In genomic region chr6:27592481-27593199, GRCh38 we compare ENCODE assay signal across 1 cellular context.
TF ChIP-seq lines count a peak whose summit lies in the region.

No MANE protein-coding gene starts in this region.

TF ChIP-seq in K562, 482 proteins besides CTCF, POLR2A, EP300 and RAD21 (continued from another document and continues in another):
- TF ChIP-seq, protein P1, sequence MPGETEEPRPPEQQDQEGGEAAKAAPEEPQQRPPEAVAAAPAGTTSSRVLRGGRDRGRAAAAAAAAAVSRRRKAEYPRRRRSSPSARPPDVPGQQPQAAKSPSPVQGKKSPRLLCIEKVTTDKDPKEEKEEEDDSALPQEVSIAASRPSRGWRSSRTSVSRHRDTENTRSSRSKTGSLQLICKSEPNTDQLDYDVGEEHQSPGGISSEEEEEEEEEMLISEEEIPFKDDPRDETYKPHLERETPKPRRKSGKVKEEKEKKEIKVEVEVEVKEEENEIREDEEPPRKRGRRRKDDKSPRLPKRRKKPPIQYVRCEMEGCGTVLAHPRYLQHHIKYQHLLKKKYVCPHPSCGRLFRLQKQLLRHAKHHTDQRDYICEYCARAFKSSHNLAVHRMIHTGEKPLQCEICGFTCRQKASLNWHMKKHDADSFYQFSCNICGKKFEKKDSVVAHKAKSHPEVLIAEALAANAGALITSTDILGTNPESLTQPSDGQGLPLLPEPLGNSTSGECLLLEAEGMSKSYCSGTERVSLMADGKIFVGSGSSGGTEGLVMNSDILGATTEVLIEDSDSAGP (CRISPR knock-in tag; IDR thresholded peaks at IDR 0.05): no peak
- TF ChIP-seq SRF (CRISPR knock-in tag; IDR thresholded peaks at IDR 0.05): peak in 1 of 2 experiments; percentile 42; a peak in 1 of 4 replicates
- TF ChIP-seq ZC3H11A (IDR thresholded peaks at IDR 0.05; ENCODE audit: low read depth, low read length): 0 out of 2 replicates have a peak, but pooled peaks have one; percentile 82
- TF ChIP-seq CBFA2T2 (conservative IDR thresholded peaks at IDR 0.05): peak; percentile 54
- peak; percentile 79 for TF ChIP-seq MTA3 (IDR thresholded peaks at IDR 0.05; ENCODE audit: borderline replicate concordance)
- TF ChIP-seq, protein P2, sequence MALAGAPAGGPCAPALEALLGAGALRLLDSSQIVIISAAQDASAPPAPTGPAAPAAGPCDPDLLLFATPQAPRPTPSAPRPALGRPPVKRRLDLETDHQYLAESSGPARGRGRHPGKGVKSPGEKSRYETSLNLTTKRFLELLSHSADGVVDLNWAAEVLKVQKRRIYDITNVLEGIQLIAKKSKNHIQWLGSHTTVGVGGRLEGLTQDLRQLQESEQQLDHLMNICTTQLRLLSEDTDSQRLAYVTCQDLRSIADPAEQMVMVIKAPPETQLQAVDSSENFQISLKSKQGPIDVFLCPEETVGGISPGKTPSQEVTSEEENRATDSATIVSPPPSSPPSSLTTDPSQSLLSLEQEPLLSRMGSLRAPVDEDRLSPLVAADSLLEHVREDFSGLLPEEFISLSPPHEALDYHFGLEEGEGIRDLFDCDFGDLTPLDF (CRISPR knock-in tag; IDR thresholded peaks at IDR 0.05): peak; percentile 75; the same call in 1 of the 2 replicates
- no peak for TF ChIP-seq ZBTB17 (CRISPR knock-in tag; IDR thresholded peaks at IDR 0.05)
- TF ChIP-seq TSC22D4 (tag; IDR thresholded peaks at IDR 0.05): no peak
- no peak for TF ChIP-seq PCBP1 (IDR thresholded peaks at IDR 0.05; ENCODE audit: low read depth, low read length, poor library complexity, severe bottlenecking)
- TF ChIP-seq ZNF324 (CRISPR knock-in tag; IDR thresholded peaks at IDR 0.05): no peak
- peak; percentile 98 for TF ChIP-seq TFAP4 (CRISPR knock-in tag; IDR thresholded peaks at IDR 0.05; ENCODE audit: borderline replicate concordance)
- TF ChIP-seq EP400 (IDR thresholded peaks at IDR 0.05): peak; percentile 45
- no peak for TF ChIP-seq CREBBP (IDR thresholded peaks at IDR 0.05; ENCODE audit: low read depth, low read length)
- TF ChIP-seq NFATC3 (IDR thresholded peaks at IDR 0.05): peak; percentile 79
- TF ChIP-seq NCOA1 (IDR thresholded peaks at IDR 0.05; ENCODE audit: low read depth): 0 out of 2 replicates have a peak, but pooled peaks have one; percentile 10
- no peak for TF ChIP-seq CCAR2 (IDR thresholded peaks at IDR 0.05; ENCODE audit: low read depth, low read length)
- peak in 1 of 3 experiments; percentile 50 for TF ChIP-seq YY1 (IDR thresholded peaks at IDR 0.05; ENCODE audit: borderline replicate concordance in 1 of 3, control insufficient read depth in 1 of 3, extremely low read depth in 1 of 3, insufficient read depth in 3 of 3, insufficient read length in 1 of 3, insufficient replicate concordance in 2 of 3, low read depth in 1 of 3, low read length in 2 of 3)
- no peak; the same call in 1 of the 2 replicates for TF ChIP-seq ZNF174 (CRISPR knock-in tag; IDR thresholded peaks at IDR 0.05)
- no peak for TF ChIP-seq PATZ1 (CRISPR knock-in tag; IDR thresholded peaks at IDR 0.05; ENCODE audit: borderline replicate concordance)
- no peak for TF ChIP-seq KLF6 (CRISPR knock-in tag; IDR thresholded peaks at IDR 0.05; ENCODE audit: borderline replicate concordance)
- no peak for TF ChIP-seq BRF2 (IDR thresholded peaks at IDR 0.05; ENCODE audit: borderline replicate concordance, insufficient read depth, insufficient read length)
- no peak for TF ChIP-seq MCM5 (IDR thresholded peaks at IDR 0.05; ENCODE audit: low read depth)
- no peak for TF ChIP-seq HIVEP1 (CRISPR knock-in tag; IDR thresholded peaks at IDR 0.05)
- TF ChIP-seq SIX5 (IDR thresholded peaks at IDR 0.05; ENCODE audit: borderline replicate concordance in 1 of 2, insufficient read depth in 1 of 2, low read depth in 1 of 2, low read length in 2 of 2): no peak
- TF ChIP-seq XRCC5 (IDR thresholded peaks at IDR 0.05; ENCODE audit: low read depth, low read length): peak; percentile 97
- no peak for TF ChIP-seq RBBP5 (IDR thresholded peaks at IDR 0.05; ENCODE audit: borderline replicate concordance, insufficient read depth, low read length, poor library complexity, severe bottlenecking)
- TF ChIP-seq KDM5B (IDR thresholded peaks at IDR 0.05; ENCODE audit: insufficient replicate concordance, low read depth, low read length): peak; percentile 35
- no peak for TF ChIP-seq ZNF655 (CRISPR knock-in tag; IDR thresholded peaks at IDR 0.05)
- peak; percentile 90 for TF ChIP-seq RB1 (IDR thresholded peaks at IDR 0.05; ENCODE audit: low read depth)
- no peak for TF ChIP-seq ELF1 (tag; IDR thresholded peaks at IDR 0.05)
- TF ChIP-seq HDAC8 (tag; IDR thresholded peaks at IDR 0.05): no peak; the same call in 1 of the 2 replicates
- no peak for TF ChIP-seq SIRT6 (IDR thresholded peaks at IDR 0.05; ENCODE audit: low read depth, low read length)
- TF ChIP-seq ZNF780A (CRISPR knock-in tag; IDR thresholded peaks at IDR 0.05): no peak
- TF ChIP-seq ZFX (CRISPR knock-in tag; IDR thresholded peaks at IDR 0.05): no peak
- TF ChIP-seq, protein P3, sequence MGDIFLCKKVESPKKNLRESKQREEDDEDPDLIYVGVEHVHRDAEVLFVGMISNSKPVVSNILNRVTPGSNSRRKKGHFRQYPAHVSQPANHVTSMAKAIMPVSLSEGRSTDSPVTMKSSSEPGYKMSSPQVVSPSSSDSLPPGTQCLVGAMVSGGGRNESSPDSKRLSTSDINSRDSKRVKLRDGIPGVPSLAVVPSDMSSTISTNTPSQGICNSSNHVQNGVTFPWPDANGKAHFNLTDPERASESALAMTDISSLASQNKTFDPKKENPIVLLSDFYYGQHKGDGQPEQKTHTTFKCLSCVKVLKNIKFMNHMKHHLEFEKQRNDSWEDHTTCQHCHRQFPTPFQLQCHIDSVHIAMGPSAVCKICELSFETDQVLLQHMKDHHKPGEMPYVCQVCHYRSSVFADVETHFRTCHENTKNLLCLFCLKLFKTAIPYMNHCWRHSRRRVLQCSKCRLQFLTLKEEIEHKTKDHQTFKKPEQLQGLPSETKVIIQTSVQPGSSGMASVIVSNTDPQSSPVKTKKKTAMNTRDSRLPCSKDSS (IDR thresholded peaks at IDR 0.05; ENCODE audit: low read depth, partially characterized antibody): no peak
- TF ChIP-seq, protein P4, sequence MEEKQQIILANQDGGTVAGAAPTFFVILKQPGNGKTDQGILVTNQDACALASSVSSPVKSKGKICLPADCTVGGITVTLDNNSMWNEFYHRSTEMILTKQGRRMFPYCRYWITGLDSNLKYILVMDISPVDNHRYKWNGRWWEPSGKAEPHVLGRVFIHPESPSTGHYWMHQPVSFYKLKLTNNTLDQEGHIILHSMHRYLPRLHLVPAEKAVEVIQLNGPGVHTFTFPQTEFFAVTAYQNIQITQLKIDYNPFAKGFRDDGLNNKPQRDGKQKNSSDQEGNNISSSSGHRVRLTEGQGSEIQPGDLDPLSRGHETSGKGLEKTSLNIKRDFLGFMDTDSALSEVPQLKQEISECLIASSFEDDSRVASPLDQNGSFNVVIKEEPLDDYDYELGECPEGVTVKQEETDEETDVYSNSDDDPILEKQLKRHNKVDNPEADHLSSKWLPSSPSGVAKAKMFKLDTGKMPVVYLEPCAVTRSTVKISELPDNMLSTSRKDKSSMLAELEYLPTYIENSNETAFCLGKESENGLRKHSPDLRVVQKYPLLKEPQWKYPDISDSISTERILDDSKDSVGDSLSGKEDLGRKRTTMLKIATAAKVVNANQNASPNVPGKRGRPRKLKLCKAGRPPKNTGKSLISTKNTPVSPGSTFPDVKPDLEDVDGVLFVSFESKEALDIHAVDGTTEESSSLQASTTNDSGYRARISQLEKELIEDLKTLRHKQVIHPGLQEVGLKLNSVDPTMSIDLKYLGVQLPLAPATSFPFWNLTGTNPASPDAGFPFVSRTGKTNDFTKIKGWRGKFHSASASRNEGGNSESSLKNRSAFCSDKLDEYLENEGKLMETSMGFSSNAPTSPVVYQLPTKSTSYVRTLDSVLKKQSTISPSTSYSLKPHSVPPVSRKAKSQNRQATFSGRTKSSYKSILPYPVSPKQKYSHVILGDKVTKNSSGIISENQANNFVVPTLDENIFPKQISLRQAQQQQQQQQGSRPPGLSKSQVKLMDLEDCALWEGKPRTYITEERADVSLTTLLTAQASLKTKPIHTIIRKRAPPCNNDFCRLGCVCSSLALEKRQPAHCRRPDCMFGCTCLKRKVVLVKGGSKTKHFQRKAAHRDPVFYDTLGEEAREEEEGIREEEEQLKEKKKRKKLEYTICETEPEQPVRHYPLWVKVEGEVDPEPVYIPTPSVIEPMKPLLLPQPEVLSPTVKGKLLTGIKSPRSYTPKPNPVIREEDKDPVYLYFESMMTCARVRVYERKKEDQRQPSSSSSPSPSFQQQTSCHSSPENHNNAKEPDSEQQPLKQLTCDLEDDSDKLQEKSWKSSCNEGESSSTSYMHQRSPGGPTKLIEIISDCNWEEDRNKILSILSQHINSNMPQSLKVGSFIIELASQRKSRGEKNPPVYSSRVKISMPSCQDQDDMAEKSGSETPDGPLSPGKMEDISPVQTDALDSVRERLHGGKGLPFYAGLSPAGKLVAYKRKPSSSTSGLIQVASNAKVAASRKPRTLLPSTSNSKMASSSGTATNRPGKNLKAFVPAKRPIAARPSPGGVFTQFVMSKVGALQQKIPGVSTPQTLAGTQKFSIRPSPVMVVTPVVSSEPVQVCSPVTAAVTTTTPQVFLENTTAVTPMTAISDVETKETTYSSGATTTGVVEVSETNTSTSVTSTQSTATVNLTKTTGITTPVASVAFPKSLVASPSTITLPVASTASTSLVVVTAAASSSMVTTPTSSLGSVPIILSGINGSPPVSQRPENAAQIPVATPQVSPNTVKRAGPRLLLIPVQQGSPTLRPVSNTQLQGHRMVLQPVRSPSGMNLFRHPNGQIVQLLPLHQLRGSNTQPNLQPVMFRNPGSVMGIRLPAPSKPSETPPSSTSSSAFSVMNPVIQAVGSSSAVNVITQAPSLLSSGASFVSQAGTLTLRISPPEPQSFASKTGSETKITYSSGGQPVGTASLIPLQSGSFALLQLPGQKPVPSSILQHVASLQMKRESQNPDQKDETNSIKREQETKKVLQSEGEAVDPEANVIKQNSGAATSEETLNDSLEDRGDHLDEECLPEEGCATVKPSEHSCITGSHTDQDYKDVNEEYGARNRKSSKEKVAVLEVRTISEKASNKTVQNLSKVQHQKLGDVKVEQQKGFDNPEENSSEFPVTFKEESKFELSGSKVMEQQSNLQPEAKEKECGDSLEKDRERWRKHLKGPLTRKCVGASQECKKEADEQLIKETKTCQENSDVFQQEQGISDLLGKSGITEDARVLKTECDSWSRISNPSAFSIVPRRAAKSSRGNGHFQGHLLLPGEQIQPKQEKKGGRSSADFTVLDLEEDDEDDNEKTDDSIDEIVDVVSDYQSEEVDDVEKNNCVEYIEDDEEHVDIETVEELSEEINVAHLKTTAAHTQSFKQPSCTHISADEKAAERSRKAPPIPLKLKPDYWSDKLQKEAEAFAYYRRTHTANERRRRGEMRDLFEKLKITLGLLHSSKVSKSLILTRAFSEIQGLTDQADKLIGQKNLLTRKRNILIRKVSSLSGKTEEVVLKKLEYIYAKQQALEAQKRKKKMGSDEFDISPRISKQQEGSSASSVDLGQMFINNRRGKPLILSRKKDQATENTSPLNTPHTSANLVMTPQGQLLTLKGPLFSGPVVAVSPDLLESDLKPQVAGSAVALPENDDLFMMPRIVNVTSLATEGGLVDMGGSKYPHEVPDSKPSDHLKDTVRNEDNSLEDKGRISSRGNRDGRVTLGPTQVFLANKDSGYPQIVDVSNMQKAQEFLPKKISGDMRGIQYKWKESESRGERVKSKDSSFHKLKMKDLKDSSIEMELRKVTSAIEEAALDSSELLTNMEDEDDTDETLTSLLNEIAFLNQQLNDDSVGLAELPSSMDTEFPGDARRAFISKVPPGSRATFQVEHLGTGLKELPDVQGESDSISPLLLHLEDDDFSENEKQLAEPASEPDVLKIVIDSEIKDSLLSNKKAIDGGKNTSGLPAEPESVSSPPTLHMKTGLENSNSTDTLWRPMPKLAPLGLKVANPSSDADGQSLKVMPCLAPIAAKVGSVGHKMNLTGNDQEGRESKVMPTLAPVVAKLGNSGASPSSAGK (IDR thresholded peaks at IDR 0.05): peak; percentile 46; the same call in 1 of the 2 replicates
- TF ChIP-seq TCF7 (IDR thresholded peaks at IDR 0.05; ENCODE audit: borderline replicate concordance): peak; percentile 71; the same call in 1 of the 2 replicates
- TF ChIP-seq SIN3B (IDR thresholded peaks at IDR 0.05; ENCODE audit: low read depth): no peak
- peak; percentile 44 for TF ChIP-seq RBM25 (IDR thresholded peaks at IDR 0.05; ENCODE audit: low read depth, low read length, severe bottlenecking)
- no peak for TF ChIP-seq ZFP30 (CRISPR knock-in tag; IDR thresholded peaks at IDR 0.05; ENCODE audit: borderline replicate concordance)
